1 cellular context compared by ENCODE assay signal in genomic region chr2:101130081-101130480, GRCh38.
A peak's percentile ranks its signal among the peaks of the same experiment; 100 is the strongest.
TF ChIP-seq lines count a peak whose summit lies in the region.

No MANE protein-coding gene starts in this region.

TF ChIP-seq in HepG2, 621 proteins besides CTCF, POLR2A, EP300 and RAD21:
- TF ChIP-seq CERS6 (CRISPR knock-in tag; IDR thresholded peaks at IDR 0.05): 0 out of 2 replicates have a peak, but pooled peaks have one; percentile 52
- TF ChIP-seq PHF21A (CRISPR knock-in tag; IDR thresholded peaks at IDR 0.05): 0 out of 2 replicates have a peak, but pooled peaks have one; percentile 19
- no peak for TF ChIP-seq PHF5A (CRISPR knock-in tag; IDR thresholded peaks at IDR 0.05; ENCODE audit: low read depth, unreplicated experiment)
- TF ChIP-seq RBM22 (optimal IDR thresholded peaks at IDR 0.05; ENCODE audit: low read length): peak; percentile 25
- TF ChIP-seq ZNF687 (CRISPR knock-in tag; IDR thresholded peaks at IDR 0.05): peak; percentile 58
